ENCODE assay signal across 1 cellular context in the genomic region with DNA sequence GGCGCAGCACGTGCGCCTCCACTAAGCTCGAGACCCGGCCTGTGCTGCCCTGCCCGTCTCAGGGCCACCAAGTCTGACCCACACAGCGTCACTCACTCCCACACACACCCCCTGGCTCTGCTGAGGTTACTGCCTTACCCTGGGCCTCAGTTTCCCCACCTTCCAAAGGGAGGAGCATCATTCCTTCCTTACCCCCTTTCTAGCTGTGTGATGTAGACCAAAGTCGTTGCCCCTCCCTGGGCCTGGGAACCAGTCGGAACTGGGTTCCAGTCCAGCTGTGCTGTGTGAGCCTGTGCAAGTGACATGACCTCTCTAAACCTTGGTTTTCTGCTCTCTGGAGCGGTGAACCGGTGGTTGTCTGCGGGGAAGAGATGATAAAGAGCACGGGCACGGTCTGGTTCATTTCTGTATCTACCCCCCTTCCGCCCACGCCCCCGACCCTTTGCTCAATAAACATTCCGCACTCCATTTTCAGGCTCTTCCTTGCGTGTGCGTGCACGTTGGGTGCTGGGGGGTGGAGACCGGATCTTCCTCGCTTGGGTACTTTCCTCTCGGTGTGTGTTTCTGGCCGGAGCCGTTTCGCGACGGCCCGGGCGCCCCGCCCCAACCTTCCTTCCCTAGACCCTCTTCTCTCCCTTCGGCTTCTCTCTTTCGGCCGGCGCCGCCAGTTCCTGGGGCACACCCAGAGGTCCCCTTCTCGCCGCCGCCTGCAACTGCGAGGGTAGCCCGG.
TF ChIP-seq lines count a peak whose summit lies in the region.

A gene with protein sequence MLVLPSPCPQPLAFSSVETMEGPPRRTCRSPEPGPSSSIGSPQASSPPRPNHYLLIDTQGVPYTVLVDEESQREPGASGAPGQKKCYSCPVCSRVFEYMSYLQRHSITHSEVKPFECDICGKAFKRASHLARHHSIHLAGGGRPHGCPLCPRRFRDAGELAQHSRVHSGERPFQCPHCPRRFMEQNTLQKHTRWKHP (plus strand): TSS at position 647 of the 730 bp plus-strand sequence. CDS start 923 bp downstream, outside the sequence.

TF ChIP-seq in HepG2, 621 proteins besides CTCF, POLR2A, EP300 and RAD21 (continued from another document and continues in another):
- TF ChIP-seq, protein P1, sequence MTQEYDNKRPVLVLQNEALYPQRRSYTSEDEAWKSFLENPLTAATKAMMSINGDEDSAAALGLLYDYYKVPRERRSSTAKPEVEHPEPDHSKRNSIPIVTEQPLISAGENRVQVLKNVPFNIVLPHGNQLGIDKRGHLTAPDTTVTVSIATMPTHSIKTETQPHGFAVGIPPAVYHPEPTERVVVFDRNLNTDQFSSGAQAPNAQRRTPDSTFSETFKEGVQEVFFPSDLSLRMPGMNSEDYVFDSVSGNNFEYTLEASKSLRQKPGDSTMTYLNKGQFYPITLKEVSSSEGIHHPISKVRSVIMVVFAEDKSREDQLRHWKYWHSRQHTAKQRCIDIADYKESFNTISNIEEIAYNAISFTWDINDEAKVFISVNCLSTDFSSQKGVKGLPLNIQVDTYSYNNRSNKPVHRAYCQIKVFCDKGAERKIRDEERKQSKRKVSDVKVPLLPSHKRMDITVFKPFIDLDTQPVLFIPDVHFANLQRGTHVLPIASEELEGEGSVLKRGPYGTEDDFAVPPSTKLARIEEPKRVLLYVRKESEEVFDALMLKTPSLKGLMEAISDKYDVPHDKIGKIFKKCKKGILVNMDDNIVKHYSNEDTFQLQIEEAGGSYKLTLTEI (CRISPR knock-in tag; conservative IDR thresholded peaks at IDR 0.05): no peak
- TF ChIP-seq CCDC6 (CRISPR knock-in tag; IDR thresholded peaks at IDR 0.05) (no peak), MIXL1 (CRISPR knock-in tag; IDR thresholded peaks at IDR 0.05) (0 out of 2 replicates have a peak, but pooled peaks have one; percentile 36), KDM2A (CRISPR knock-in tag; IDR thresholded peaks at IDR 0.05; ENCODE audit: borderline replicate concordance, low read depth) (peak; percentile 96), ZFP36L2 (CRISPR knock-in tag; IDR thresholded peaks at IDR 0.05) (no peak), TSC22D2 (CRISPR knock-in tag; IDR thresholded peaks at IDR 0.05; ENCODE audit: borderline replicate concordance) (no peak), ZNF75D (CRISPR knock-in tag; IDR thresholded peaks at IDR 0.05; ENCODE audit: borderline replicate concordance) (no peak), ZNF629 (CRISPR knock-in tag; conservative IDR thresholded peaks at IDR 0.05) (no peak), NFRKB (IDR thresholded peaks at IDR 0.05) (no peak), PLRG1 (conservative IDR thresholded peaks at IDR 0.05) (no peak), ZNF414 (CRISPR knock-in tag; IDR thresholded peaks at IDR 0.05) (no peak), ZNF503 (CRISPR knock-in tag; IDR thresholded peaks at IDR 0.05) (no peak; the same call in 1 of the 2 replicates), ZNF234 (CRISPR knock-in tag; conservative IDR thresholded peaks at IDR 0.05) (peak; percentile 87), ZBTB44 (CRISPR knock-in tag; IDR thresholded peaks at IDR 0.05) (0 out of 2 replicates have a peak, but pooled peaks have one; percentile 25), RBM39 (IDR thresholded peaks at IDR 0.05; ENCODE audit: low read depth, low read length, poor library complexity, severe bottlenecking) (peak; percentile 62), YY1 (IDR thresholded peaks at IDR 0.05; ENCODE audit: insufficient read depth, insufficient replicate concordance, low read depth, low read length) (peak; percentile 75), ZNF598 (CRISPR knock-in tag; IDR thresholded peaks at IDR 0.05; ENCODE audit: borderline replicate concordance) (no peak), ZNF646 (CRISPR knock-in tag; IDR thresholded peaks at IDR 0.05) (no peak), NFKBIZ (CRISPR knock-in tag; IDR thresholded peaks at IDR 0.05) (no peak), HOXD1 (CRISPR knock-in tag; IDR thresholded peaks at IDR 0.05) (no peak), ZNF432 (CRISPR knock-in tag; IDR thresholded peaks at IDR 0.05; ENCODE audit: borderline replicate concordance) (no peak), ZNF530 (CRISPR knock-in tag; IDR thresholded peaks at IDR 0.05; ENCODE audit: low read depth) (peak; percentile 28; the same call in 1 of the 2 replicates), DNMT3B (CRISPR knock-in tag; conservative IDR thresholded peaks at IDR 0.05) (no peak; the same call in 1 of the 2 replicates), E2F2 (CRISPR knock-in tag; IDR thresholded peaks at IDR 0.05; ENCODE audit: borderline replicate concordance) (no peak), ZFP62 (CRISPR knock-in tag; IDR thresholded peaks at IDR 0.05) (no peak), ZFX (CRISPR knock-in tag; IDR thresholded peaks at IDR 0.05; ENCODE audit: low read depth) (peak; percentile 65), NFE2 (CRISPR knock-in tag; IDR thresholded peaks at IDR 0.05) (no peak), CSRNP1 (CRISPR knock-in tag; IDR thresholded peaks at IDR 0.05) (no peak; the same call in 1 of the 2 replicates), ZNF207 (IDR thresholded peaks at IDR 0.05; ENCODE audit: borderline replicate concordance) (no peak), ZNF644 (CRISPR knock-in tag; IDR thresholded peaks at IDR 0.05; ENCODE audit: low read depth) (no peak), ZNF589 (CRISPR knock-in tag; conservative IDR thresholded peaks at IDR 0.05) (no peak), ZNF674 (CRISPR knock-in tag; IDR thresholded peaks at IDR 0.05; ENCODE audit: low read depth) (no peak), ZSCAN20 (CRISPR knock-in tag; IDR thresholded peaks at IDR 0.05; ENCODE audit: borderline replicate concordance) (0 out of 2 replicates have a peak, but pooled peaks have one; percentile 28)
- TF ChIP-seq, protein P2, sequence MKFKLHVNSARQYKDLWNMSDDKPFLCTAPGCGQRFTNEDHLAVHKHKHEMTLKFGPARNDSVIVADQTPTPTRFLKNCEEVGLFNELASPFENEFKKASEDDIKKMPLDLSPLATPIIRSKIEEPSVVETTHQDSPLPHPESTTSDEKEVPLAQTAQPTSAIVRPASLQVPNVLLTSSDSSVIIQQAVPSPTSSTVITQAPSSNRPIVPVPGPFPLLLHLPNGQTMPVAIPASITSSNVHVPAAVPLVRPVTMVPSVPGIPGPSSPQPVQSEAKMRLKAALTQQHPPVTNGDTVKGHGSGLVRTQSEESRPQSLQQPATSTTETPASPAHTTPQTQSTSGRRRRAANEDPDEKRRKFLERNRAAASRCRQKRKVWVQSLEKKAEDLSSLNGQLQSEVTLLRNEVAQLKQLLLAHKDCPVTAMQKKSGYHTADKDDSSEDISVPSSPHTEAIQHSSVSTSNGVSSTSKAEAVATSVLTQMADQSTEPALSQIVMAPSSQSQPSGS (CRISPR knock-in tag; IDR thresholded peaks at IDR 0.05): no peak
- TF ChIP-seq, protein P3, sequence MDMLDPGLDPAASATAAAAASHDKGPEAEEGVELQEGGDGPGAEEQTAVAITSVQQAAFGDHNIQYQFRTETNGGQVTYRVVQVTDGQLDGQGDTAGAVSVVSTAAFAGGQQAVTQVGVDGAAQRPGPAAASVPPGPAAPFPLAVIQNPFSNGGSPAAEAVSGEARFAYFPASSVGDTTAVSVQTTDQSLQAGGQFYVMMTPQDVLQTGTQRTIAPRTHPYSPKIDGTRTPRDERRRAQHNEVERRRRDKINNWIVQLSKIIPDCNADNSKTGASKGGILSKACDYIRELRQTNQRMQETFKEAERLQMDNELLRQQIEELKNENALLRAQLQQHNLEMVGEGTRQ (IDR thresholded peaks at IDR 0.05; ENCODE audit: low read depth, low read length): no peak
- TF ChIP-seq, protein P3 (CRISPR knock-in tag; IDR thresholded peaks at IDR 0.05; ENCODE audit: borderline replicate concordance): no peak
